ENCODE assay signal across 20 cellular contexts in genomic region chr5:14577964-14578363, GRCh38. TPM values are rescaled to one million over a fixed set of nuclear protein-coding genes. Genes with fewer than 3 reads are reported as not detected.
A peak's percentile ranks its signal among the peaks of the same experiment; 100 is the strongest.
DNase-seq lines count a peak whose midpoint lies in the region; ATAC-seq and TF ChIP-seq lines count a peak whose summit lies in the region.
"Had no signal": no experiment of that assay in that cellular context is flagged by ENCODE, and none has a peak within 500 bp of the region (broad histone marks: within the 10 kb centered on the region; RNA-seq: fewer than 3 reads in every experiment).

No MANE protein-coding gene starts in this region.

- H3K27me3 Mint-ChIP-seq in activated naive CD4-positive, alpha-beta T cell treated with anti-CD3 and anti-CD28 coated beads for 36 hours (ENCODE audit: low read depth), result peaks cover 2% of the 10 kb centered on the region
- H3K27me3 Mint-ChIP-seq: T-cell had no signal

- in situ Hi-C loops in KBM-7 (cut with MboI; ENCODE audit: low pct_unique_long_range_greater_than_20kb, low sequenced_read_pairs), result no loop called here

- no peaks in the 10 kb centered on the region for H3K36me3 ChIP-seq in PC-3 (ENCODE audit: low read depth, low read length)

- H3K4me1 ChIP-seq in PC-3 (ENCODE audit: insufficient read depth, low read length), result peaks cover 36% of the 10 kb centered on the region

- no peak overlapping the region for H3K27ac ChIP-seq in PC-3 (ENCODE audit: low read length)
- H3K27ac ChIP-seq: KMS-11 had no signal

- peaks cover 6% of the 10 kb centered on the region for H3K4me1 Mint-ChIP-seq in activated naive CD4-positive, alpha-beta T cell treated with anti-CD3 and anti-CD28 coated beads for 36 hours (ENCODE audit: low read depth)

- H3K9ac ChIP-seq in PC-3 (ENCODE audit: low read length), result no peak overlapping the region
- H3K9ac ChIP-seq: KMS-11 had no signal

- intact Hi-C loops in PC-3 (cut with micrococcal nuclease), result no loop called here
- intact Hi-C loops in activated naive CD4-positive, alpha-beta T cell treated with anti-CD3 and anti-CD28 coated beads for 36 hours (cut with micrococcal nuclease), result no loop called here

- no TSS peak for BruUV-seq in PC-3 (replicated peaks; lab: Mats Ljungman, UMichigan)

- no peaks in the 10 kb centered on the region for H3K9me2 ChIP-seq in PC-3 (replicated peaks; ENCODE audit: low read length)

- peaks cover 2% of the 10 kb centered on the region; the same call in 1 of the 2 replicates for H4K20me1 ChIP-seq in PC-3 (ENCODE audit: low read length)

- H3K9me3 Mint-ChIP-seq in activated naive CD4-positive, alpha-beta T cell treated with anti-CD3 and anti-CD28 coated beads for 36 hours, result no peaks in the 10 kb centered on the region
- H3K9me3 Mint-ChIP-seq: CD4-positive, CD25-positive, alpha-beta regulatory T cell; T-cell; T-helper 2 cell treated with Interferon-gamma antibody and Interleukin-4, amounts not matched to agents 5 μg/mL and 100 μg/mL, for 36 hours had no signal

- H3K79me2 ChIP-seq in PC-3 (ENCODE audit: low read length), result peaks cover 11% of the 10 kb centered on the region

- H3K4me2 ChIP-seq in PC-3 (ENCODE audit: low read length), result no peak overlapping the region
- H3K4me2 ChIP-seq: KMS-11 had no signal

- no peaks in the 10 kb centered on the region for H3K27me3 ChIP-seq in PC-3 (ENCODE audit: low read length)

- no peak overlapping the region for H3K27ac Mint-ChIP-seq in activated naive CD4-positive, alpha-beta T cell treated with anti-CD3 and anti-CD28 coated beads for 36 hours
- H3K27ac Mint-ChIP-seq: CD4-positive, CD25-positive, alpha-beta regulatory T cell; T-cell; T-helper 2 cell treated with Interferon-gamma antibody and Interleukin-4, amounts not matched to agents 5 μg/mL and 100 μg/mL, for 36 hours had no signal

- POLR2A ChIA-PET in PC-3 (lab: Charles Lee; ENCODE audit: unreplicated experiment), result no interaction called here

- no peak overlapping the region for H2AFZ ChIP-seq in PC-3 (ENCODE audit: low read length)

- peak; percentile 21 for DNase-seq in A172 (ENCODE audit: low spot score)
- DNase-seq in ELR (ENCODE audit: low read depth), result peak; percentile 9
- peak; percentile 33 for DNase-seq in PC-3
- peak; percentile 10 to 24 for DNase-seq in erythroblast (lab: John Stamatoyannopoulos, UW)
- no peak for DNase-seq in central memory CD4-positive, alpha-beta T cell
- DNase-seq in activated naive CD4-positive, alpha-beta T cell treated with anti-CD3 and anti-CD28 coated beads for 36 hours, result no peak
- DNase-seq in KBM-7, result no peak
- DNase-seq: CD4-positive, CD25-positive, alpha-beta regulatory T cell; GDM1; GOT3; NCI-H1105 treated with DMSO at 0.1 percent for 48 hours; NCI-H1694; NCI-H2081; NCI-H446 treated with DMSO at 0.1 percent for 48 hours; NCI-H526 treated with DMSO at 0.1 percent for 48 hours; NK-92 treated with Interleukin-12 subunit alpha and Interleukin-12 subunit beta, amount 100 ng/mL, for 24 hours; T-cell had no signal

- peaks cover 10% of the 10 kb centered on the region for H3F3A ChIP-seq in PC-3 (ENCODE audit: low read length, unreplicated experiment)

- H3K36me3 Mint-ChIP-seq in activated naive CD4-positive, alpha-beta T cell treated with anti-CD3 and anti-CD28 coated beads for 36 hours (ENCODE audit: low read depth), result no peaks in the 10 kb centered on the region
- H3K36me3 Mint-ChIP-seq: CD4-positive, CD25-positive, alpha-beta regulatory T cell; T-cell had no signal

- TF ChIP-seq POLR2A in erythroblast (IDR thresholded peaks at IDR 0.05; ENCODE audit: low read length), result no peak

- CTCF ChIA-PET in PC-3 (lab: Charles Lee), result no interaction called here
- CTCF ChIA-PET in activated naive CD4-positive, alpha-beta T cell treated with anti-CD3 and anti-CD28 coated beads for 36 hours (lab: Charles Lee), result interaction anchor here (0.9 to 1.2 kb wide), 3 partner anchors 71 to 173 kb away, joined by 3 read pairs; no protein-coding TSS in a partner anchor

- no peak overlapping the region for H3K4me3 ChIP-seq in PC-3 (ENCODE audit: low read length)

- no peak overlapping the region for H3K4me3 Mint-ChIP-seq in activated naive CD4-positive, alpha-beta T cell treated with anti-CD3 and anti-CD28 coated beads for 36 hours
- H3K4me3 Mint-ChIP-seq: T-cell; T-helper 2 cell treated with Interferon-gamma antibody and Interleukin-4, amounts not matched to agents 5 μg/mL and 100 μg/mL, for 36 hours had no signal

- ATAC-seq in PC-3, result no peak
- ATAC-seq: Panc1, T-cell had no signal

- no peak for TF ChIP-seq CTCF in PC-3 (conservative IDR thresholded peaks at IDR 0.05; ENCODE audit: low read depth, low read length)

- H3K9me3 ChIP-seq in PC-3 (ENCODE audit: low read length), result no peaks in the 10 kb centered on the region

RNA-seq across cellular contexts. Expression of gene OTULINL, which starts 3.6 kb away (rescaled TPM):
- total RNA-seq in A172 (2014; rRNA removed; shearing (Covaris generic)), result 4.7 and 5.7 TPM in 2 replicates
- 46.4 and 54.6 TPM in 2 replicates for total RNA-seq in PC-3 (2014; rRNA removed)
- total RNA-seq in activated naive CD4-positive, alpha-beta T cell treated with anti-CD3 and anti-CD28 coated beads for 36 hours, result 10 to 100 TPM in 1 of 2 experiments, 1 to 10 TPM in 1; 9.1 to 10.6 TPM

Comparison
In these comparisons a context has a peak if more than half of its experiments do, and no peak if none do; other contexts are left out.
1. DNase-seq: peak in A172 (single experiment), ELR (single experiment), PC-3 (single experiment) and erythroblast (2 of 2); none in central memory CD4-positive, alpha-beta T cell (single experiment), activated naive CD4-positive, alpha-beta T cell treated with anti-CD3 and anti-CD28 coated beads for 36 hours (single experiment) and KBM-7 (single experiment).